ENCODE assay signal across 8 cellular contexts in the genomic region with DNA sequence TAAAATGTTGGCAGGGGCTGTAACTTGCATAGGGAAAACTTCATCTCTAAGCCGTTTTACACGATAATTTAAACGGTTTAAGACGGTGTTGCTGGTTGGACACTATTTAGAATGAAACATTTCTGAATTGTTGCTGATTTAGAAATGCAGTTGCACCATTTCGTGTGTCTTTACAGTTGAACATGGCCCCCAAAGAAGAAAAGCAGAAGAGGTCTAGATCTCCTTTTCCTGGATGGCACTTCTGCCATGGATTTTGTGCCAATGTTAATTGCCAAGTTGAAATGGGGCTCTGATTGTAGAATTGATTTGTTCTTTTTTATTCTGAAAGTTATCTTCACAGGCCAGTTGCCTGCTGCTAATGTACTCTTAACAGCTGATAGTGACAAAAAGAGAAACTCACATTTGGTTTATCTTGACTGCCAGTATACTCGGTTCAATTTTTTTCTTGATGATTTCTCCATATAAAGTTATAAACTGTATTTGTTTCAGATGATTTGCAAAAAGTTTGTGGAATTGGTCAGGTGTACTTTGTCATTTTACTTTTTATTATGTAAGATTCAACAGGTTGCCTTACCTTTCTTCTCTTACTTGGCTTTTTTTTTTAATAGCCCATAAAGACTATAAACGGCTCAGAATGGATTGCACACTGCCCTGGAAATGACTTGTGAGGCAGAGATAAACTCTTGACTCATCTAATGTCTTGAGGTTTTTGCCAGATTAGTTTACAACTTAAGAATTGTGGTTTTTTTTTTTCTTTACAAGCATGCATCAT. TPM values are rescaled to one million over a fixed set of nuclear protein-coding genes. Genes with fewer than 3 reads are reported as not detected.
DNase-seq lines count a peak whose midpoint lies in the region; ATAC-seq and TF ChIP-seq lines count a peak whose summit lies in the region.

No MANE protein-coding gene starts in this region.

- peaks cover 30% of the 10 kb centered on the region for H3K4me1 Mint-ChIP-seq in activated CD4-positive, alpha-beta T cell treated with anti-CD3 and anti-CD28 coated beads for 36 hours
- H3K4me1 Mint-ChIP-seq in brain, result peaks cover 36% of the 10 kb centered on the region

- TF ChIP-seq EP300 in tibial nerve (IDR thresholded peaks at IDR 0.05), result no peak

- H3K36me3 ChIP-seq in liver (ENCODE audit: control insufficient read depth in 4 of 4, insufficient read depth in 3 of 4, low read depth in 1 of 4, low read length in 3 of 4) (no peaks in the 10 kb centered on the region), tibial nerve (no peaks in the 10 kb centered on the region)

- POLR2A ChIA-PET in activated CD4-positive, alpha-beta T cell treated with anti-CD3 and anti-CD28 coated beads for 36 hours (lab: Charles Lee), result no interaction called here

- CTCF ChIA-PET in activated CD4-positive, alpha-beta T cell treated with anti-CD3 and anti-CD28 coated beads for 36 hours (lab: Charles Lee), result interaction anchor here (0.7 to 1.4 kb wide), 4 partner anchors 14 to 109 kb away, joined by 3 to 4 read pairs (median 4); no protein-coding TSS in a partner anchor

- DNase-seq in activated CD4-positive, alpha-beta T cell treated with anti-CD3 and anti-CD28 coated beads for 36 hours, result peak; percentile 27
- no peak for DNase-seq in activated CD4-positive, alpha-beta T cell treated with anti-CD3 and anti-CD28 coated beads, Interleukin-2, amount 50 U/mL, for 1 hour
- peak; percentile 4 for DNase-seq in NCI-H69 (lab: John Stamatoyannopoulos, UW)
- DNase-seq in tibial nerve (ENCODE audit: low spot score in 2 of 2), result no peak
- DNase-seq in NCI-H2227 (lab: John Stamatoyannopoulos, UW; ENCODE audit: unreplicated experiment), result no peak

- no peaks in the 10 kb centered on the region for H3K27me3 ChIP-seq in liver (ENCODE audit: control insufficient read depth in 4 of 4, insufficient read depth in 4 of 4, low read length in 3 of 4)
- H3K27me3 ChIP-seq in tibial nerve, result no peaks in the 10 kb centered on the region

- H3K4me3 ChIP-seq in liver (ENCODE audit: low read depth in 1 of 3, low read length in 3 of 3) (peak overlapping the region; percentile 71 to 93 (median 89)), tibial nerve (peak overlapping the region; percentile 76 to 91 (median 82))

- no peaks in the 10 kb centered on the region for H3K36me3 Mint-ChIP-seq in activated CD4-positive, alpha-beta T cell treated with anti-CD3 and anti-CD28 coated beads for 36 hours (ENCODE audit: low read depth)
- H3K36me3 Mint-ChIP-seq in brain, result peaks cover 17% of the 10 kb centered on the region

- no peaks in the 10 kb centered on the region for H3K9me3 ChIP-seq in liver (ENCODE audit: control insufficient read depth in 4 of 4, low read length in 3 of 4)
- H3K9me3 ChIP-seq in tibial nerve, result no peaks in the 10 kb centered on the region

- peaks cover 0 to 21% (median 10%) of the 10 kb centered on the region in 4 donors for H3K4me1 ChIP-seq in liver (ENCODE audit: control insufficient read depth in 4 of 4, insufficient read depth in 4 of 4, low read length in 3 of 4)
- peaks cover 0 to 28% (median 14%) of the 10 kb centered on the region in 4 donors for H3K4me1 ChIP-seq in tibial nerve

- 2% methylated on average over 7 of the region's 7 CpGs for WGBS in liver
- WGBS in tibial nerve, 2 donors, result 1 to 2% methylated on average over 7 of the region's 7 CpGs

- TF ChIP-seq CTCF in brain (conservative IDR thresholded peaks at IDR 0.05), result no peak
- TF ChIP-seq CTCF in liver (IDR thresholded peaks at IDR 0.05; ENCODE audit: low read depth, low read length, missing input control), result no peak
- TF ChIP-seq CTCF in tibial nerve (IDR thresholded peaks at IDR 0.05), result no peak

- peak overlapping the region; percentile 88 for H3K4me3 Mint-ChIP-seq in activated CD4-positive, alpha-beta T cell treated with anti-CD3 and anti-CD28 coated beads for 36 hours
- H3K4me3 Mint-ChIP-seq in brain, result peak overlapping the region; percentile 95 to 99 (median 97)

- no peak overlapping the region for H3K9ac ChIP-seq in liver (ENCODE audit: low read depth in 1 of 2, low read length in 2 of 2)

- peak overlapping the region; percentile 78 for H3K27ac Mint-ChIP-seq in activated CD4-positive, alpha-beta T cell treated with anti-CD3 and anti-CD28 coated beads for 36 hours
- H3K27ac Mint-ChIP-seq in brain, result peak overlapping the region; percentile 90 to 98 (median 94)

- TF ChIP-seq RAD21 in liver (IDR thresholded peaks at IDR 0.05), result no peak

- H3K27me3 Mint-ChIP-seq in activated CD4-positive, alpha-beta T cell treated with anti-CD3 and anti-CD28 coated beads for 36 hours, result no peaks in the 10 kb centered on the region
- H3K27me3 Mint-ChIP-seq in brain, result peaks cover 6% of the 10 kb centered on the region

- no peaks in the 10 kb centered on the region for H3K9me3 Mint-ChIP-seq in activated CD4-positive, alpha-beta T cell treated with anti-CD3 and anti-CD28 coated beads for 36 hours (ENCODE audit: low read depth)
- peaks cover 0 to 4% (median 0%) of the 10 kb centered on the region in 5 experiments for H3K9me3 Mint-ChIP-seq in brain

- H3K27ac ChIP-seq in liver (ENCODE audit: low read depth in 1 of 2, low read length in 2 of 2), result peak overlapping the region in 1 of 2 donors; percentile 77
- H3K27ac ChIP-seq in tibial nerve, result peak overlapping the region in 3 of 4 donors; percentile 89 to 94 (median 93)

- no peak for TF ChIP-seq POLR2A in tibial nerve (IDR thresholded peaks at IDR 0.05)

- ATAC-seq in activated CD4-positive, alpha-beta T cell treated with anti-CD3 and anti-CD28 coated beads for 36 hours, result peak; percentile 53
- ATAC-seq in GM18873 (IDR thresholded peaks at IDR 0.05; ENCODE audit: low FRiP score, unreplicated experiment), result no peak

- intact Hi-C loops in activated CD4-positive, alpha-beta T cell treated with anti-CD3 and anti-CD28 coated beads for 36 hours (cut with DNase I, micrococcal nuclease), result loop anchor here (2.0 to 10.0 kb wide), 5 partner anchors 314 to 1263 kb away; a partner anchor contains a TSS

TF ChIP-seq in liver, 16 proteins besides CTCF, POLR2A, EP300 and RAD21:
- peak; percentile 24 for TF ChIP-seq YY1 (IDR thresholded peaks at IDR 0.05)
- no peak for TF ChIP-seq FOXA1 (IDR thresholded peaks at IDR 0.05)

RNA-seq across cellular contexts. Expression of a gene that starts 1.4 kb away (rescaled TPM):
- 10 to 100 TPM; 38.4 to 39.4 TPM for total RNA-seq in activated CD4-positive, alpha-beta T cell treated with anti-CD3 and anti-CD28 coated beads for 36 hours
- polyA plus RNA-seq in brain (ENCODE audit: insufficient read depth, low read depth, low replicate concordance) (7.9 TPM), liver (10 to 100 TPM in 1 of 2 donors, 1 to 10 TPM in 1; 7.7 to 30.3 TPM)
- total RNA-seq in liver (10 to 100 TPM; 19.0 to 19.5 TPM), tibial nerve (10 to 100 TPM; 32.8 to 37.2 (median 33.0) TPM)

RNA-seq across cellular contexts. Expression of a gene that starts 29.1 kb away (rescaled TPM):
- total RNA-seq in activated CD4-positive, alpha-beta T cell treated with anti-CD3 and anti-CD28 coated beads for 36 hours, result 1 to 10 TPM in 1 of 2 experiments, under 1 TPM in 1; 0.79 to 1.1 TPM
- polyA plus RNA-seq in brain (ENCODE audit: insufficient read depth, low read depth, low replicate concordance) (0.71 TPM), liver (under 1 TPM; 0.35 to 0.52 TPM)
- total RNA-seq in liver (under 1 TPM; 0.17 to 0.33 TPM), tibial nerve (1 to 10 TPM in 2 of 4 donors, not detected in 2; 1.1 to 3.6 TPM)

Comparison
In these comparisons a context has a peak if more than half of its experiments do, and no peak if none do; other contexts are left out.
1. DNase-seq: peak in activated CD4-positive, alpha-beta T cell treated with anti-CD3 and anti-CD28 coated beads for 36 hours (single experiment) and NCI-H69 (single experiment); none in activated CD4-positive, alpha-beta T cell treated with anti-CD3 and anti-CD28 coated beads, Interleukin-2, amount 50 U/mL, for 1 hour (single experiment), tibial nerve (0 of 2) and NCI-H2227 (single experiment).